Comparison of ENCODE assay signal across 2 cellular contexts in genomic region chr1:156665539-156665938, GRCh38.
TF ChIP-seq lines count a peak whose summit lies in the region.

No MANE protein-coding gene starts in this region.

TF ChIP-seq in H1, 55 proteins besides CTCF, POLR2A, EP300 and RAD21:
- TF ChIP-seq JUND (IDR thresholded peaks at IDR 0.05; ENCODE audit: low read length) (no peak), POU5F1 (IDR thresholded peaks at IDR 0.05; ENCODE audit: low read depth, low read length) (no peak), RNF2 (IDR thresholded peaks at IDR 0.05; ENCODE audit: borderline replicate concordance, low read depth, low read length, missing control alignments, poor library complexity, severe bottlenecking) (no peak), KDM1A (IDR thresholded peaks at IDR 0.05; ENCODE audit: borderline replicate concordance, low read length) (no peak), MAFK (IDR thresholded peaks at IDR 0.05; ENCODE audit: low read depth, low read length) (no peak), ZNF274 (IDR thresholded peaks at IDR 0.05; ENCODE audit: borderline replicate concordance, extremely low read depth, low read length) (no peak), CHD1 (IDR thresholded peaks at IDR 0.05; ENCODE audit: low read depth, low read length) (no peak), POLR2AphosphoS5 (IDR thresholded peaks at IDR 0.05; ENCODE audit: low read depth, low read length) (no peak), KDM5A (IDR thresholded peaks at IDR 0.05; ENCODE audit: low read length) (no peak), FOSL1 (IDR thresholded peaks at IDR 0.05; ENCODE audit: insufficient read depth, low read depth, low read length) (no peak), BRCA1 (IDR thresholded peaks at IDR 0.05; ENCODE audit: low read depth, low read length) (no peak), TEAD4 (IDR thresholded peaks at IDR 0.05; ENCODE audit: low read depth, low read length) (no peak), BCL11A (IDR thresholded peaks at IDR 0.05; ENCODE audit: low read depth in 2 of 2, low read length in 2 of 2) (no peak), SP4 (IDR thresholded peaks at IDR 0.05; ENCODE audit: low read length) (no peak), ATF2 (IDR thresholded peaks at IDR 0.05; ENCODE audit: low read length) (no peak), HDAC6 (IDR thresholded peaks at IDR 0.05; ENCODE audit: low read depth, low read length) (no peak), CTBP2 (IDR thresholded peaks at IDR 0.05; ENCODE audit: borderline replicate concordance, insufficient read depth, insufficient read length, low read length) (no peak), BACH1 (IDR thresholded peaks at IDR 0.05; ENCODE audit: low read length) (no peak), NANOG (IDR thresholded peaks at IDR 0.05; ENCODE audit: insufficient read depth, low read depth, low read length, poor library complexity, severe bottlenecking) (no peak)

TF ChIP-seq in SK-N-SH, 30 proteins besides CTCF, POLR2A, EP300 and RAD21:
- TF ChIP-seq CHD2 (IDR thresholded peaks at IDR 0.05; ENCODE audit: low read length, partially characterized antibody) = no peak
- no peak for TF ChIP-seq USF1 (IDR thresholded peaks at IDR 0.05; ENCODE audit: borderline replicate concordance, low read depth)
- TF ChIP-seq MXI1 (IDR thresholded peaks at IDR 0.05; ENCODE audit: low read depth, low read length) = no peak
- TF ChIP-seq FOXJ3 (CRISPR knock-in tag; IDR thresholded peaks at IDR 0.05) = no peak
- no peak for TF ChIP-seq POLR2AphosphoS5 (IDR thresholded peaks at IDR 0.05; ENCODE audit: low read depth, low read length)
- no peak for TF ChIP-seq FOXM1 (IDR thresholded peaks at IDR 0.05; ENCODE audit: low read depth)
- TF ChIP-seq SIN3A (IDR thresholded peaks at IDR 0.05; ENCODE audit: borderline replicate concordance, low read depth, low read length) = no peak
- TF ChIP-seq MEF2A (IDR thresholded peaks at IDR 0.05; ENCODE audit: borderline replicate concordance, low read depth) = no peak
- no peak for TF ChIP-seq GATA2 (CRISPR knock-in tag; IDR thresholded peaks at IDR 0.05)
- no peak for TF ChIP-seq RXRA (IDR thresholded peaks at IDR 0.05; ENCODE audit: borderline replicate concordance, low read depth)
- TF ChIP-seq YY1 (IDR thresholded peaks at IDR 0.05; ENCODE audit: low read depth) = no peak
- TF ChIP-seq RFX5 (IDR thresholded peaks at IDR 0.05; ENCODE audit: low read length) = no peak
- no peak for TF ChIP-seq GABPA (IDR thresholded peaks at IDR 0.05; ENCODE audit: low read depth)
